ENCODE assay signal across 27 cellular contexts in genomic region chr5:6478793-6479192, GRCh38. TPM values are rescaled to one million over a fixed set of nuclear protein-coding genes. Genes with fewer than 3 reads are reported as not detected.
"Had no signal": no experiment of that assay in that cellular context is flagged by ENCODE, and none has a peak within 500 bp of the region (broad histone marks: within the 10 kb centered on the region; RNA-seq: fewer than 3 reads in every experiment).

No MANE protein-coding gene starts in this region.

- H3K4me3 Mint-ChIP-seq: immature natural killer cell; mesothelial cell of epicardium; naive B cell; natural killer cell; nephron progenitor cell; neural progenitor cell; stimulated activated naive B cell treated with anti-CD40 and anti-IgM and Interleukin-4, amounts not matched to agents 10 μg/mL and 1 μg/mL and 100 μg/mL, for 72 hours had no signal

- H3K27me3 ChIP-seq: neural progenitor cell, ovary, right atrium auricular region, right lobe of liver, suprapubic skin, tibial artery, upper lobe of right lung had no signal

- H3K36me3 Mint-ChIP-seq: immature natural killer cell; naive B cell; natural killer cell; neural progenitor cell; stimulated activated naive B cell treated with anti-CD40 and anti-IgM and Interleukin-4, amounts not matched to agents 10 μg/mL and 1 μg/mL and 100 μg/mL, for 72 hours had no signal

- H3K4me1 Mint-ChIP-seq: immature natural killer cell, natural killer cell, neural progenitor cell had no signal

- H2AFZ ChIP-seq: neural progenitor cell had no signal

- DNase-seq: hypothalamus; immature natural killer cell; kidney; left ventricle myocardium inferior; mesendoderm; naive B cell; natural killer cell; nephron progenitor cell; ovary; right lobe of liver; stimulated activated CD4-positive, alpha-beta T cell treated with anti-CD3 and anti-CD28 coated beads, Interleukin-12 subunit alpha, Interleukin-12 subunit beta, amount 100 ng/mL, for 4 hours; stimulated activated CD4-positive, alpha-beta T cell treated with anti-CD3 and anti-CD28 coated beads, Interleukin-15, amount 100 ng/mL, for 24 hours; stimulated activated CD4-positive, alpha-beta T cell treated with anti-CD3 and anti-CD28 coated beads, Interleukin-2, amount 100 ng/mL, for 24 hours; stimulated activated CD4-positive, alpha-beta T cell treated with anti-CD3 and anti-CD28 coated beads, Interleukin-4, amount 100 ng/mL, for 1 hour; stimulated activated naive B cell treated with anti-CD40 and anti-IgM and Interleukin-4, amounts not matched to agents 10 μg/mL and 1 μg/mL and 100 μg/mL, for 72 hours; stimulated activated naive CD8-positive, alpha-beta T cell treated with anti-CD3 and anti-CD28 coated beads, Interleukin-15, Interleukin-2, amounts not matched to agents 100 U/mL and 50 U/mL, for 24 hours; tibial artery; trophoblast cell; upper lobe of right lung had no signal

- H3K9me3 Mint-ChIP-seq: mesothelial cell of epicardium; natural killer cell; nephron progenitor cell; neural progenitor cell; stimulated activated naive B cell treated with anti-CD40 and anti-IgM and Interleukin-4, amounts not matched to agents 10 μg/mL and 1 μg/mL and 100 μg/mL, for 72 hours had no signal

- ATAC-seq: natural killer cell; right lobe of liver; stimulated activated naive B cell treated with anti-CD40 and anti-IgM and Interleukin-4, amounts not matched to agents 10 μg/mL and 1 μg/mL and 100 μg/mL, for 72 hours; stimulated activated naive CD8-positive, alpha-beta T cell treated with anti-CD3 and anti-CD28 coated beads, Interleukin-15, Interleukin-2, amounts not matched to agents 100 U/mL and 50 U/mL, for 24 hours; upper lobe of right lung had no signal

- H3K4me3 ChIP-seq: left ventricle myocardium inferior, lung, neural progenitor cell, ovary, right atrium auricular region, right lobe of liver, suprapubic skin, thoracic aorta, tibial artery, upper lobe of right lung had no signal

- H3K27ac ChIP-seq: left ventricle myocardium inferior, neural progenitor cell, ovary, right atrium auricular region, right lobe of liver, suprapubic skin, thoracic aorta, tibial artery, upper lobe of right lung had no signal

- H3K36me3 ChIP-seq: left ventricle myocardium inferior, neural progenitor cell, ovary, right atrium auricular region, right lobe of liver, suprapubic skin, thoracic aorta, tibial artery, upper lobe of right lung had no signal

- H3K4me1 ChIP-seq: neural progenitor cell, right atrium auricular region, suprapubic skin, tibial artery, upper lobe of right lung had no signal

- H3K9ac ChIP-seq: neural progenitor cell had no signal

- H3K4me2 ChIP-seq: neural progenitor cell had no signal

- H3K9me3 ChIP-seq: left ventricle myocardium inferior, ovary, right atrium auricular region, right lobe of liver, suprapubic skin, thoracic aorta, tibial artery, upper lobe of right lung had no signal

- H3K27ac Mint-ChIP-seq: immature natural killer cell; mesothelial cell of epicardium; naive B cell; natural killer cell; nephron progenitor cell; neural progenitor cell; stimulated activated naive B cell treated with anti-CD40 and anti-IgM and Interleukin-4, amounts not matched to agents 10 μg/mL and 1 μg/mL and 100 μg/mL, for 72 hours had no signal

RNA-seq across cellular contexts. Expression of gene UBE2QL1, which starts 30.1 kb away (rescaled TPM):
- total RNA-seq: mononuclear cell, natural killer cell, renal cortical epithelial cell, upper lobe of right lung had no signal
- polyA plus RNA-seq: immature natural killer cell had no signal
